In genomic region chr16:84266451-84266850, GRCh38 we compare ENCODE assay signal across 10 cellular contexts. TPM values are rescaled to one million over a fixed set of nuclear protein-coding genes. Genes with fewer than 3 reads are reported as not detected.
DNase-seq lines count a peak whose midpoint lies in the region; ATAC-seq, FAIRE-seq and TF ChIP-seq lines count a peak whose summit lies in the region.
"Had no signal": no experiment of that assay in that cellular context is flagged by ENCODE, and none has a peak within 500 bp of the region (broad histone marks: within the 10 kb centered on the region; RNA-seq: fewer than 3 reads in every experiment).

No MANE protein-coding gene starts in this region.

- no peaks in the 10 kb centered on the region for H3K4me1 ChIP-seq in foreskin keratinocyte
- H3K4me1 ChIP-seq in osteoblast (ENCODE audit: insufficient read depth, low read length), result no peaks in the 10 kb centered on the region

- no peaks in the 10 kb centered on the region for H3K79me2 ChIP-seq in osteoblast (ENCODE audit: insufficient read depth, low read length)

- H3K4me2 ChIP-seq in osteoblast (ENCODE audit: insufficient read depth, low read length), result peak overlapping the region; percentile 26
- H3K4me2 ChIP-seq: BLaER1 treated with 17β-estradiol and CSF1 and Interleukin-3, amounts not matched to agents 10 nM and 100 nM had no signal

- no peaks in the 10 kb centered on the region for H3K9me3 ChIP-seq in osteoblast (ENCODE audit: low read depth, low read length)
- H3K9me3 ChIP-seq: BLaER1 treated with 17β-estradiol and CSF1 and Interleukin-3, amounts not matched to agents 10 nM and 100 nM had no signal

- no peaks in the 10 kb centered on the region for H3K36me3 ChIP-seq in osteoblast (ENCODE audit: insufficient read depth, low read length)
- H3K36me3 ChIP-seq: BLaER1 treated with 17β-estradiol and CSF1 and Interleukin-3, amounts not matched to agents 10 nM and 100 nM had no signal

- H2AFZ ChIP-seq in osteoblast (ENCODE audit: low read length), result peak overlapping the region; percentile 68

- H4K20me1 ChIP-seq in osteoblast (ENCODE audit: insufficient read depth, low read length), result no peaks in the 10 kb centered on the region
- H4K20me1 ChIP-seq: BLaER1 treated with 17β-estradiol and CSF1 and Interleukin-3, amounts not matched to agents 10 nM and 100 nM had no signal

- ATAC-seq in foreskin keratinocyte (peak; percentile 61), GM21390 (IDR thresholded peaks at IDR 0.05; ENCODE audit: unreplicated experiment) (no peak), HG03108 (IDR thresholded peaks at IDR 0.05; ENCODE audit: unreplicated experiment) (no peak)

- H3K27me3 ChIP-seq in foreskin keratinocyte, result peaks cover 11% of the 10 kb centered on the region
- peaks cover 11% of the 10 kb centered on the region for H3K27me3 ChIP-seq in osteoblast (ENCODE audit: insufficient read depth, low read length)
- H3K27me3 ChIP-seq: BLaER1 treated with 17β-estradiol and CSF1 and Interleukin-3, amounts not matched to agents 10 nM and 100 nM had no signal

- H3K27ac ChIP-seq in foreskin keratinocyte (no peak overlapping the region), osteoblast (ENCODE audit: low read depth, low read length) (no peak overlapping the region)
- H3K27ac ChIP-seq: BLaER1 treated with 17β-estradiol and CSF1 and Interleukin-3, amounts not matched to agents 10 nM and 100 nM; skin epidermis had no signal

- peak; percentile 71 for FAIRE-seq in TTC549 (lab: Jason Lieb, UNC)

- TF ChIP-seq CTCF in foreskin keratinocyte (conservative IDR thresholded peaks at IDR 0.05), result no peak
- no peak for TF ChIP-seq CTCF in osteoblast (IDR thresholded peaks at IDR 0.05; ENCODE audit: extremely low read depth, low read depth, low read length)

- peak; percentile 11 for DNase-seq in NCI-H510A treated with DMSO at 0.1 percent for 48 hours (lab: John Stamatoyannopoulos, UW)
- no peak for DNase-seq in NCI-H510A (lab: John Stamatoyannopoulos, UW)
- peak; percentile 55 for DNase-seq in HuH-7.5 (ENCODE audit: low spot score)
- peak in 1 of 2 donors; percentile 14 for DNase-seq in foreskin keratinocyte
- DNase-seq in osteoblast (ENCODE audit: insufficient read length, low spot score, missing footprints), result peak; percentile 82

- no peak overlapping the region for H3K4me3 ChIP-seq in osteoblast (ENCODE audit: insufficient read depth, low read length)
- H3K4me3 ChIP-seq: BLaER1 treated with 17β-estradiol and CSF1 and Interleukin-3, amounts not matched to agents 10 nM and 100 nM; skin epidermis had no signal

RNA-seq across cellular contexts. Expression of gene KCNG4, which starts 26.6 kb away (rescaled TPM):
- not detected in 2 replicates for total RNA-seq in foreskin keratinocyte
- polyA plus RNA-seq in foreskin keratinocyte, result not detected in 2 replicates
- total RNA-seq in osteoblast, result not detected in 2 replicates

RNA-seq across cellular contexts. Expression of gene WFDC1, which starts 28.2 kb away (rescaled TPM):
- total RNA-seq in foreskin keratinocyte (not detected in 2 replicates), osteoblast (not detected in 2 replicates)
- not detected in 2 replicates for polyA plus RNA-seq in foreskin keratinocyte
